Comparison of ENCODE assay signal across 16 cellular contexts in the genomic region with DNA sequence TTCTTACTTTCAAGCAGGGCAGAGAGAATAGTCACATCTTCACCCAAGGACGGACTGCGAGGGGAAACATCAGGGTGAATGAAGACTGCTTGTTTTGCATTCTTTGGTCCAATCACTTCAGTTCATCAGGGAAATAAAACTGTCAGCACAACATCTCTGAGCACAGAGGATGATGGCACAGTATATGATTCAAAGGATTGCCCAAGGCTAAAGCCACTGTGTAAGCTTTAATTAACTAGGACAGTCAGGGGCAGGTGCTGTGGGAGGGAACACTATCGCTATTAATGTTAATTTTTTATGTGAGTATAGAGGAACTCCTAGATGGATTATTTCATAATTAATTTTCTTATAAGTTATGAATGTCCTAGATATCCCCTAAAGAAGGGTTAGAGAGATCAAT.
DNase-seq lines count a peak whose midpoint lies in the region; TF ChIP-seq lines count a peak whose summit lies in the region.
"Had no signal": no experiment of that assay in that cellular context is flagged by ENCODE, and none has a peak within 500 bp of the region (broad histone marks: within the 10 kb centered on the region; RNA-seq: fewer than 3 reads in every experiment).

No MANE protein-coding gene starts in this region.

- no peak overlapping the region for H4K12ac ChIP-seq in trophoblast cell (ENCODE audit: low read depth, low read length)

- no peaks in the 10 kb centered on the region; the same call in 1 of the 2 replicates for H3K9me3 ChIP-seq in Caco-2
- H3K9me3 ChIP-seq in trophoblast cell (ENCODE audit: insufficient read depth, low read depth, low read length), result peaks cover 2% of the 10 kb centered on the region

- H3K18ac ChIP-seq in trophoblast cell (ENCODE audit: low read length), result no peak overlapping the region

- no peak overlapping the region for H3K9ac ChIP-seq in trophoblast cell (ENCODE audit: low read length)
- H3K9ac ChIP-seq: BLaER1 had no signal

- CTCF ChIA-PET in Caco-2 (lab: Charles Lee), result no interaction called here

- intact Hi-C loops in Caco-2 (cut with micrococcal nuclease; ENCODE audit: unreplicated experiment), result no loop called here

- no peak overlapping the region for H3K23ac ChIP-seq in trophoblast cell (ENCODE audit: low read length)

- H3K36me3 Mint-ChIP-seq in Caco-2 (ENCODE audit: insufficient read depth, unreplicated experiment), result peaks cover 7% of the 10 kb centered on the region
- H3K36me3 Mint-ChIP-seq: CD14-positive monocyte; CD4-positive, alpha-beta memory T cell had no signal

- no peak overlapping the region for H2AK5ac ChIP-seq in trophoblast cell (ENCODE audit: low read length)

- H3K27me3 ChIP-seq in Caco-2 (replicated peaks; ENCODE audit: control insufficient read depth, insufficient read depth, low read length) (no peaks in the 10 kb centered on the region), trophoblast cell (ENCODE audit: insufficient read depth, low read length) (no peaks in the 10 kb centered on the region)
- H3K27me3 ChIP-seq: BLaER1 had no signal

- H4K91ac ChIP-seq in trophoblast cell (ENCODE audit: low read depth, low read length), result no peak overlapping the region

- no peak overlapping the region for H2BK120ac ChIP-seq in trophoblast cell (ENCODE audit: insufficient read depth, low read length, poor library complexity)

- H2BK5ac ChIP-seq in trophoblast cell (ENCODE audit: low read depth, low read length, poor library complexity), result peak overlapping the region; percentile 19

- DNase-seq in Caco-2 (no peak), NCI-H146 treated with DMSO at 0.1 percent for 48 hours (lab: John Stamatoyannopoulos, UW; ENCODE audit: unreplicated experiment) (peak; percentile 11), epithelial cell of esophagus (ENCODE audit: low read depth) (peak; percentile 62), trophoblast cell (peak in 1 of 2 donors; percentile 55), mesenteric fat pad (ENCODE audit: low spot score) (no peak)
- no peak for DNase-seq in effector CD4-positive, alpha-beta T cell
- DNase-seq in activated naive CD4-positive, alpha-beta T cell treated with Interleukin-2 at 50 U/mL for 16 hours, result no peak
- DNase-seq: 8988T; Calu3; CD4-positive, alpha-beta memory T cell; DMS79 treated with DMSO at 0.1 percent for 48 hours; GF-D8; GOT3; H7 had no signal

- no peak overlapping the region for H3K4ac ChIP-seq in trophoblast cell (ENCODE audit: low read depth, low read length)

- peak overlapping the region; percentile 6 for H3K4me3 Mint-ChIP-seq in Caco-2 (ENCODE audit: unreplicated experiment)
- H3K4me3 Mint-ChIP-seq: CD14-positive monocyte; CD4-positive, alpha-beta memory T cell had no signal

- BruUV-seq in Caco-2 (replicated peaks; lab: Mats Ljungman, UMichigan), result no TSS peak

- WGBS in trophoblast cell (ENCODE audit: extremely low coverage, insufficient coverage, insufficient read length), result no CpG with 5 or more reads among the region's 3 CpGs

- H3K27me3 Mint-ChIP-seq in Caco-2 (ENCODE audit: insufficient read depth, unreplicated experiment), result no peaks in the 10 kb centered on the region
- H3K27me3 Mint-ChIP-seq: CD4-positive, alpha-beta memory T cell had no signal

- peaks cover 43% of the 10 kb centered on the region for H3K4me1 Mint-ChIP-seq in Caco-2 (ENCODE audit: low read depth, unreplicated experiment)
- H3K4me1 Mint-ChIP-seq: CD4-positive, alpha-beta memory T cell had no signal

- peaks cover 2% of the 10 kb centered on the region for H3K79me1 ChIP-seq in trophoblast cell (ENCODE audit: low read length)

- H3K4me1 ChIP-seq in Caco-2 (peaks cover 38% of the 10 kb centered on the region), trophoblast cell (ENCODE audit: control insufficient read depth in 1 of 2, insufficient read depth in 2 of 2, low read length in 2 of 2) (peaks cover 3 to 6% of the 10 kb centered on the region in 2 experiments)
- H3K4me1 ChIP-seq: BLaER1 had no signal

- POLR2A ChIA-PET in Caco-2 (lab: Charles Lee), result no interaction called here

- peaks cover 30% of the 10 kb centered on the region for H3K9me3 Mint-ChIP-seq in Caco-2 (ENCODE audit: unreplicated experiment)

- H3K79me2 ChIP-seq in trophoblast cell (ENCODE audit: control insufficient read depth, insufficient read depth, low read length, poor library complexity), result no peaks in the 10 kb centered on the region

- H3K4me2 ChIP-seq in trophoblast cell (ENCODE audit: low read length), result no peak overlapping the region
- H3K4me2 ChIP-seq: BLaER1 had no signal

- no peak overlapping the region for H3K27ac ChIP-seq in trophoblast cell (ENCODE audit: low read depth, low read length)
- H3K27ac ChIP-seq: BLaER1 had no signal

- H3K14ac ChIP-seq in trophoblast cell (ENCODE audit: low read length), result peak overlapping the region; percentile 45

- no peak overlapping the region for H3K4me3 ChIP-seq in Caco-2 (ENCODE audit: low read depth, low read length)
- H3K4me3 ChIP-seq in epithelial cell of esophagus (ENCODE audit: low read length), result no peak overlapping the region
- H3K4me3 ChIP-seq in trophoblast cell (ENCODE audit: low read depth, low read length), result no peak overlapping the region
- H3K4me3 ChIP-seq: BLaER1 had no signal

- H2AFZ ChIP-seq in trophoblast cell (ENCODE audit: insufficient read depth, low read length, poor library complexity), result no peak overlapping the region

- H3K36me3 ChIP-seq in Caco-2 (ENCODE audit: control insufficient read depth, insufficient read depth, low read length) (no peaks in the 10 kb centered on the region), trophoblast cell (ENCODE audit: control insufficient read depth in 1 of 2, insufficient read depth in 2 of 2, low read length in 2 of 2) (no peaks in the 10 kb centered on the region)
- H3K36me3 ChIP-seq: BLaER1 had no signal

- H2BK12ac ChIP-seq in trophoblast cell (ENCODE audit: low read length), result peak overlapping the region; percentile 85

- H4K8ac ChIP-seq in trophoblast cell (ENCODE audit: low read depth, low read length), result no peak overlapping the region

- H3K27ac Mint-ChIP-seq in Caco-2 (ENCODE audit: unreplicated experiment), result no peak overlapping the region
- H3K27ac Mint-ChIP-seq: CD14-positive monocyte; CD4-positive, alpha-beta memory T cell had no signal

- TF ChIP-seq CTCF in Caco-2 (IDR thresholded peaks at IDR 0.05; ENCODE audit: insufficient read depth in 1 of 2, low read depth in 1 of 2, low read length in 1 of 2, severe bottlenecking in 1 of 2, unreplicated experiment in 1 of 2) (no peak), epithelial cell of esophagus (IDR thresholded peaks at IDR 0.05; ENCODE audit: insufficient read depth, low read depth, low read length, missing control alignments) (no peak)

Comparison
In these comparisons a context has a peak if more than half of its experiments do, and no peak if none do; other contexts are left out.
1. DNase-seq: peak in NCI-H146 treated with DMSO at 0.1 percent for 48 hours (single experiment) and epithelial cell of esophagus (single experiment); none in Caco-2 (0 of 2), effector CD4-positive, alpha-beta T cell (single experiment), mesenteric fat pad (single experiment) and activated naive CD4-positive, alpha-beta T cell treated with Interleukin-2 at 50 U/mL for 16 hours (single experiment).